In the genomic region with DNA sequence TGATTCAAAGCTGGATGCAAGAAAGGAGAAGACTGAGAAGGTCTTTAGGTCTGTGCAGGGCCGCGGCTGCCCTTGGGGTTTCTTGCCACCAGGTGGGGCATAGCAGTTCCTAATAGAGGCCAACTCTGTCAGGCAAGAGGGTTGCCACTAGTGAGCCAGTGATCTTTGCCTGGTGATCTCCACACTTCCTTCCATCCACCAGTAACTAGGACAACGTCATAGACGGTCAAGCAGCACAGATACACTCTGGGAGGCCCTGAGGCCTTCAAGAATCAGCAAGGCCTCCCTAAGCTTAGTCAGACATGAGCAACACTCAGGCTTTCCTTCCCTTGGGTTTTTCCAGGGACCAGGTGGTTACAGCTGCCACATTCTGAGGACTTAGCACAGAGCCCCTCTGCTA, we compare ENCODE assay signal across 8 cellular contexts. TPM values are rescaled to one million over a fixed set of nuclear protein-coding genes. Genes with fewer than 3 reads are reported as not detected.
DNase-seq lines count a peak whose midpoint lies in the region; ATAC-seq and TF ChIP-seq lines count a peak whose summit lies in the region.

No MANE protein-coding gene starts in this region.

- H3K27me3 ChIP-seq in CD4-positive, CD25-positive, alpha-beta regulatory T cell (ENCODE audit: control insufficient read depth, insufficient read depth, low read length), result no peaks in the 10 kb centered on the region
- no peaks in the 10 kb centered on the region for H3K27me3 ChIP-seq in esophagus squamous epithelium

- peak; percentile 30 to 72 (median 57) for DNase-seq in CD4-positive, CD25-positive, alpha-beta regulatory T cell
- peak; percentile 77 for DNase-seq in M059J (ENCODE audit: low read depth)
- DNase-seq in activated CD4-positive, alpha-beta T cell treated with anti-CD3 and anti-CD28 coated beads, Interleukin-2, amount 50 U/mL, for 4 hours, result peak; percentile 47 to 51
- DNase-seq in esophagus squamous epithelium (lab: John Stamatoyannopoulos, UW), result no peak
- peak; percentile 54 for DNase-seq in stimulated activated CD4-positive, alpha-beta T cell treated with anti-CD3 and anti-CD28 coated beads, Interleukin-4, amount 100 ng/mL, for 1 hour
- no peak for DNase-seq in NCI-H345 (lab: John Stamatoyannopoulos, UW)

- intact Hi-C loops in esophagus squamous epithelium (cut with DNase I), result no loop called here

- no peak for TF ChIP-seq POLR2A in esophagus squamous epithelium (IDR thresholded peaks at IDR 0.05)

- no peak overlapping the region for H3K4me3 ChIP-seq in CD4-positive, CD25-positive, alpha-beta regulatory T cell (ENCODE audit: low read depth, low read length)
- H3K4me3 ChIP-seq in esophagus squamous epithelium, result no peak overlapping the region

- H3K4me1 Mint-ChIP-seq in CD4-positive, CD25-positive, alpha-beta regulatory T cell, result peaks cover 5 to 16% (median 12%) of the 10 kb centered on the region in 4 donors

- no peaks in the 10 kb centered on the region for H3K9me3 ChIP-seq in CD4-positive, CD25-positive, alpha-beta regulatory T cell (ENCODE audit: control insufficient read depth in 2 of 2, low read length in 2 of 2)
- H3K9me3 ChIP-seq in esophagus squamous epithelium, result no peaks in the 10 kb centered on the region

- H3K27me3 Mint-ChIP-seq in CD4-positive, CD25-positive, alpha-beta regulatory T cell, result peaks cover 12% of the 10 kb centered on the region

- H3K36me3 Mint-ChIP-seq in CD4-positive, CD25-positive, alpha-beta regulatory T cell, result no peaks in the 10 kb centered on the region

- peak; percentile 86 to 92 for ATAC-seq in CD4-positive, CD25-positive, alpha-beta regulatory T cell (ENCODE audit: low read depth in 2 of 2)
- no peak for ATAC-seq in GM18511 (IDR thresholded peaks at IDR 0.05; ENCODE audit: unreplicated experiment)
- ATAC-seq in HG03175 (IDR thresholded peaks at IDR 0.05; ENCODE audit: unreplicated experiment), result no peak

- no peaks in the 10 kb centered on the region for H3K4me1 ChIP-seq in CD4-positive, CD25-positive, alpha-beta regulatory T cell (ENCODE audit: control insufficient read depth, insufficient read depth, low read length, poor library complexity, severe bottlenecking)
- H3K4me1 ChIP-seq in esophagus squamous epithelium, result peaks cover 0 to 32% (median 4%) of the 10 kb centered on the region in 3 donors

- H3K27ac Mint-ChIP-seq in CD4-positive, CD25-positive, alpha-beta regulatory T cell, result peak overlapping the region in 2 of 3 donors; percentile 4 to 32

- 73 to 74% methylated on average over 2 to 4 of the region's 4 CpGs for WGBS in esophagus squamous epithelium, 2 donors

- H3K27ac ChIP-seq in CD4-positive, CD25-positive, alpha-beta regulatory T cell (ENCODE audit: insufficient read depth, low read length, poor library complexity, severe bottlenecking), result no peak overlapping the region
- no peak overlapping the region for H3K27ac ChIP-seq in esophagus squamous epithelium

- H3K4me3 Mint-ChIP-seq in CD4-positive, CD25-positive, alpha-beta regulatory T cell, result no peak overlapping the region

- no peaks in the 10 kb centered on the region for H3K9me3 Mint-ChIP-seq in CD4-positive, CD25-positive, alpha-beta regulatory T cell

- TF ChIP-seq CTCF in esophagus squamous epithelium (IDR thresholded peaks at IDR 0.05), result peak in 4 of 6 experiments; percentile 38 to 57 (median 46)

- no peaks in the 10 kb centered on the region for H3K36me3 ChIP-seq in CD4-positive, CD25-positive, alpha-beta regulatory T cell (ENCODE audit: control insufficient read depth, insufficient read depth, low read length)
- no peaks in the 10 kb centered on the region for H3K36me3 ChIP-seq in esophagus squamous epithelium

RNA-seq across cellular contexts. Expression of gene ATP2B4, which starts 32.9 kb away (rescaled TPM):
- 149 TPM for total RNA-seq in CD4-positive, CD25-positive, alpha-beta regulatory T cell
- 10 to 100 TPM; 25.8 to 39.6 (median 31.7) TPM for polyA plus RNA-seq in CD4-positive, CD25-positive, alpha-beta regulatory T cell
- total RNA-seq in M059J (2014; rRNA removed; shearing (Covaris generic)), result 55.2 and 85.4 TPM in 2 replicates
- 10 to 100 TPM; 23.7 to 58.9 (median 39.2) TPM for total RNA-seq in esophagus squamous epithelium

Comparison
In these comparisons a context has a peak if more than half of its experiments do, and no peak if none do; other contexts are left out.
1. ATAC-seq: peak in CD4-positive, CD25-positive, alpha-beta regulatory T cell (2 of 2); none in GM18511 (single experiment) and HG03175 (single experiment).
2. DNase-seq: peak in CD4-positive, CD25-positive, alpha-beta regulatory T cell (3 of 3), M059J (single experiment), activated CD4-positive, alpha-beta T cell treated with anti-CD3 and anti-CD28 coated beads, Interleukin-2, amount 50 U/mL, for 4 hours (2 of 2) and stimulated activated CD4-positive, alpha-beta T cell treated with anti-CD3 and anti-CD28 coated beads, Interleukin-4, amount 100 ng/mL, for 1 hour (single experiment); none in esophagus squamous epithelium (single experiment) and NCI-H345 (single experiment).